ENCODE assay signal across 14 cellular contexts in genomic region chr10:69792361-69792760, GRCh38. TPM values are rescaled to one million over a fixed set of nuclear protein-coding genes. Genes with fewer than 3 reads are reported as not detected.
"Had no signal": no experiment of that assay in that cellular context is flagged by ENCODE, and none has a peak within 500 bp of the region (broad histone marks: within the 10 kb centered on the region; RNA-seq: fewer than 3 reads in every experiment).

No MANE protein-coding gene starts in this region.

- H3K79me2 ChIP-seq: parathyroid adenoma had no signal

- H3K27ac ChIP-seq: cardiac muscle cell, parathyroid adenoma, prostate gland, stomach had no signal

- H3K27ac Mint-ChIP-seq: dendritic cell treated with granulocyte-macrophage colony-stimulating factor and Interleukin-4, amounts not matched to agents 40 ng/mL and 50 ng/mL, for 4 days; type B pancreatic cell had no signal

- H3K4me1 ChIP-seq: parathyroid adenoma, prostate gland had no signal

- H2AFZ ChIP-seq: parathyroid adenoma had no signal

- H3K27me3 ChIP-seq: cardiac muscle cell had no signal

- H3K9ac ChIP-seq: parathyroid adenoma had no signal

- H3K36me3 ChIP-seq: cardiac muscle cell, prostate gland, stomach had no signal

- H3K4me3 Mint-ChIP-seq: dendritic cell treated with granulocyte-macrophage colony-stimulating factor and Interleukin-4, amounts not matched to agents 40 ng/mL and 50 ng/mL, for 4 days; naive thymus-derived CD8-positive, alpha-beta T cell; type B pancreatic cell had no signal

- H3K9me3 ChIP-seq: mucosa of descending colon, prostate gland had no signal

- DNase-seq: erythroblast; islet precursor cell; mucosa of descending colon; naive thymus-derived CD8-positive, alpha-beta T cell; retina; stimulated activated CD4-positive, alpha-beta T cell treated with anti-CD3 and anti-CD28 coated beads, Interleukin-2, amount 100 ng/mL, for 24 hours; stimulated activated naive CD4-positive, alpha-beta T cell; stomach had no signal

- H3K4me3 ChIP-seq: cardiac muscle cell, mucosa of descending colon, prostate gland, stomach had no signal

RNA-seq across cellular contexts. Expression of gene COL13A1, which starts 9.3 kb away (rescaled TPM):
- total RNA-seq: mesenteric fat pad; naive thymus-derived CD8-positive, alpha-beta T cell had no signal
